In the genomic region with DNA sequence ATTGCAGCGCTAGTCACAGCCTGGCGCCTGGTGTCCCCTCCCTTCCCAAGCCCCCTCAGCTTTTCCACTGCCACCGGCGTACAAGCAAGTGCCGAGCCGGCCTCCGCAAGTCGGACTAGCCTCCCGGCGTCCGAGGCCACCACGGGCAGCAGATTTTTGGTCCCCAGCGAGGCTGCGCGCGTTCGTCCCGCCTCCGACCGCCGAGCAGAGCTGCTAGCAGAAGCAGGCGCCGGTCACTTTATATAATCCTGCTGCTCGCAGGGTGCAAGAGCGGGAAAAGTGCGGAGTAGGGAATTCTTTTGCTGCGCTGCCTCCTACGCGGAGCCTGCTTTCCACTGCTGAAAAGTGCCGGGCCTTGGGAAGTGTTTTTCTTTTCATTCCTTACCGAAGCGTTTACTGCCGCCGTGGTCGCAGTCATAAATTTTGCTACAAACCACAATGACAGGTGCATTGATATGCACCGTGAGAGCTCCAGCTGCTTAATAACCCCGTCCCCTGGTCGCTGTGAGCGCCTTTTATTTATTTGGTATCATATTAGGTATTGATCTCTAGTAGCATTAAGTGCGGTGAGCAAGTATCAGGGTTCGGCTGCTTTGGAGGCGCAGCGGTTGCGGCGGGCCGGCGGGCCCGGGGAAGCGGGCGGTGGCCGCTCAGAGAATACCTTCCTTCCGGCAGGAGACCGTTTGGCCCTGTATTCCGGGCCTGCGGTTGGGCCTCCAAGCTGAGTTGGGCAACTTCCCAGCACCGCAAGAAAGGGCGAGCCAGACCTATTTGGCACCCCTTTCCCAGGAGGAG, we compare ENCODE assay signal across 16 cellular contexts. TPM values are rescaled to one million over a fixed set of nuclear protein-coding genes. Genes with fewer than 3 reads are reported as not detected.
DNase-seq lines count a peak whose midpoint lies in the region; ATAC-seq and TF ChIP-seq lines count a peak whose summit lies in the region.
"Had no signal": no experiment of that assay in that cellular context is flagged by ENCODE, and none has a peak within 500 bp of the region (broad histone marks: within the 10 kb centered on the region; RNA-seq: fewer than 3 reads in every experiment).

No MANE protein-coding gene starts in this region.

- no peaks in the 10 kb centered on the region for H3K9me3 Mint-ChIP-seq in CD4-positive, alpha-beta T cell

- WGBS in mesendoderm (ENCODE audit: extremely low coverage, insufficient coverage, low lambda C conversion rate) = no CpG with 5 or more reads among the region's 57 CpGs
- 5 to 19% (median 8%) methylated on average over 40 to 57 of the region's 57 CpGs for WGBS in stomach, 5 donors

- no peak overlapping the region for H3K18ac ChIP-seq in mesendoderm (ENCODE audit: low read length)

- no peak overlapping the region for H3K9ac ChIP-seq in mesendoderm (ENCODE audit: low read length)

- H3K79me2 ChIP-seq in mesendoderm (ENCODE audit: control insufficient read depth, insufficient read depth, low read length) = no peaks in the 10 kb centered on the region

- no peak for ATAC-seq in CD4-positive, alpha-beta T cell (ENCODE audit: poor library complexity)
- ATAC-seq in GM21576 (IDR thresholded peaks at IDR 0.05; ENCODE audit: unreplicated experiment) = no peak
- ATAC-seq: activated CD4-positive, alpha-beta T cell treated with anti-CD3 and anti-CD28 coated beads for 36 hours; heart right ventricle; psoas muscle had no signal

- no peak overlapping the region for H3K4ac ChIP-seq in mesendoderm (ENCODE audit: low read depth, low read length)

- no peak overlapping the region for H4K8ac ChIP-seq in mesendoderm (ENCODE audit: low read depth, low read length)

- H3K4me2 ChIP-seq in mesendoderm (ENCODE audit: low read length) = no peak overlapping the region

- no peak overlapping the region for H3K27ac ChIP-seq in CD4-positive, alpha-beta T cell (ENCODE audit: low read depth, low read length)
- H3K27ac ChIP-seq in mesendoderm (ENCODE audit: low read depth, low read length) (no peak overlapping the region), stomach (no peak overlapping the region)
- H3K27ac ChIP-seq: cardiac muscle cell, heart right ventricle, HL-60, psoas muscle had no signal

- no peak overlapping the region for H3K4me3 ChIP-seq in mesendoderm (ENCODE audit: low read length)
- H3K4me3 ChIP-seq in stomach = no peak overlapping the region
- H3K4me3 ChIP-seq: cardiac muscle cell, heart right ventricle, psoas muscle had no signal

- H3K27me3 ChIP-seq in CD4-positive, alpha-beta T cell (ENCODE audit: control insufficient read depth, insufficient read depth, low read length) = peaks cover 97% of the 10 kb centered on the region
- H3K27me3 ChIP-seq in mesendoderm (ENCODE audit: insufficient read depth, low read length, poor library complexity) (peaks cover 85% of the 10 kb centered on the region), stomach (peaks cover 26 to 100% (median 95%) of the 10 kb centered on the region in 3 donors)

- TF ChIP-seq POLR2A in stomach (IDR thresholded peaks at IDR 0.05) = no peak

- DNase-seq in CD4-positive, alpha-beta T cell = no peak
- DNase-seq in UCSD-AML1 (lab: John Stamatoyannopoulos, UW; ENCODE audit: unreplicated experiment) (peak; percentile 16), mesendoderm (peak; percentile 34), stomach (no peak), SW 1271 (lab: John Stamatoyannopoulos, UW) (no peak)
- DNase-seq: activated CD4-positive, alpha-beta T cell treated with anti-CD3 and anti-CD28 coated beads for 36 hours; activated gamma-delta T cell; GOT3; heart right ventricle; mammary epithelial cell; psoas muscle; stimulated activated CD4-positive, alpha-beta T cell treated with anti-CD3 and anti-CD28 coated beads, Interleukin-4, amount 100 ng/mL, for 1 hour; stimulated activated naive CD4-positive, alpha-beta T cell treated with Interleukin-2 at 50 U/mL for 16 hours had no signal

- peak overlapping the region; percentile 5 for H3K4me3 Mint-ChIP-seq in CD4-positive, alpha-beta T cell
- H3K4me3 Mint-ChIP-seq: activated CD4-positive, alpha-beta T cell treated with anti-CD3 and anti-CD28 coated beads for 36 hours had no signal

- H3K4me1 ChIP-seq in mesendoderm (ENCODE audit: control insufficient read depth, low read depth, low read length) (no peaks in the 10 kb centered on the region), stomach (peaks cover 6 to 40% (median 16%) of the 10 kb centered on the region in 4 donors)
- H3K4me1 ChIP-seq: psoas muscle had no signal

- no peak overlapping the region for H2AK5ac ChIP-seq in mesendoderm (ENCODE audit: low read length)

- no peak overlapping the region for H4K5ac ChIP-seq in mesendoderm (ENCODE audit: low read length)

- H3K56ac ChIP-seq in mesendoderm (ENCODE audit: low read length) = peak overlapping the region; percentile 25

- TF ChIP-seq CTCF in CD4-positive, alpha-beta T cell (IDR thresholded peaks at IDR 0.05) = no peak
- TF ChIP-seq CTCF in stomach (IDR thresholded peaks at IDR 0.05) = no peak

- no peaks in the 10 kb centered on the region for H3K36me3 ChIP-seq in mesendoderm (ENCODE audit: control insufficient read depth, insufficient read depth, low read length)
- H3K36me3 ChIP-seq in stomach = no peaks in the 10 kb centered on the region
- H3K36me3 ChIP-seq: cardiac muscle cell, heart right ventricle had no signal

- no peak overlapping the region for H3K23ac ChIP-seq in mesendoderm (ENCODE audit: low read length)

- peaks cover 5% of the 10 kb centered on the region for H3K36me3 Mint-ChIP-seq in CD4-positive, alpha-beta T cell (ENCODE audit: low read depth)

- H3K27ac Mint-ChIP-seq in CD4-positive, alpha-beta T cell = no peak overlapping the region
- H3K27ac Mint-ChIP-seq: activated CD4-positive, alpha-beta T cell treated with anti-CD3 and anti-CD28 coated beads for 36 hours had no signal

- intact Hi-C loops in CD4-positive, alpha-beta T cell (cut with DNase I, micrococcal nuclease) = no loop called here
- intact Hi-C loops in stomach (cut with DNase I; ENCODE audit: low total_unique reads) = no loop called here

- peaks cover 17% of the 10 kb centered on the region for H3K4me1 Mint-ChIP-seq in CD4-positive, alpha-beta T cell (ENCODE audit: low read depth)

- H3K79me1 ChIP-seq in mesendoderm (ENCODE audit: low read length) = no peaks in the 10 kb centered on the region

- no peak overlapping the region for H2BK15ac ChIP-seq in mesendoderm (replicated peaks; ENCODE audit: low read depth)

- POLR2A ChIA-PET in CD4-positive, alpha-beta T cell (lab: Charles Lee) = no interaction called here

- CTCF ChIA-PET in CD4-positive, alpha-beta T cell (lab: Charles Lee) = no interaction called here

- H2BK120ac ChIP-seq in mesendoderm (ENCODE audit: low read depth, low read length) = no peak overlapping the region

- no peak for TF ChIP-seq EP300 in stomach (IDR thresholded peaks at IDR 0.05)

- H3K9me3 ChIP-seq in CD4-positive, alpha-beta T cell (ENCODE audit: control insufficient read depth, low read length) = no peaks in the 10 kb centered on the region
- peaks cover 0 to 12% (median 3%) of the 10 kb centered on the region in 4 donors for H3K9me3 ChIP-seq in stomach
- H3K9me3 ChIP-seq: heart right ventricle, psoas muscle had no signal

- H2BK5ac ChIP-seq in mesendoderm (ENCODE audit: low read length) = no peak overlapping the region

- H3K27me3 Mint-ChIP-seq in CD4-positive, alpha-beta T cell = peaks cover 98% of the 10 kb centered on the region

RNA-seq across cellular contexts. Expression of gene HOXD3, which starts 7.9 kb away (rescaled TPM):
- not detected for total RNA-seq in CD4-positive, alpha-beta T cell
- polyA plus RNA-seq in mesendoderm (2013, experiment 1 of 2) = not detected
- not detected for polyA plus RNA-seq in mesendoderm (2013, experiment 2 of 2)
- 10 to 100 TPM in 1 of 5 donors, 1 to 10 TPM in 2, not detected in 2; 1.5 to 11.0 (median 2.5) TPM for total RNA-seq in stomach
- polyA plus RNA-seq in stomach = 1 to 10 TPM in 1 of 3 donors, under 1 TPM in 2; 0.44 to 2.7 (median 0.78) TPM
- total RNA-seq: activated CD4-positive, alpha-beta T cell treated with anti-CD3 and anti-CD28 coated beads for 36 hours; mammary epithelial cell had no signal
- polyA plus RNA-seq: cardiac muscle cell, mammary epithelial cell had no signal

RNA-seq across cellular contexts. Expression of gene HOXD4, which starts 13.7 kb away (rescaled TPM):
- total RNA-seq in CD4-positive, alpha-beta T cell = not detected
- not detected for polyA plus RNA-seq in mesendoderm (2013, experiment 1 of 2)
- polyA plus RNA-seq in mesendoderm (2013, experiment 2 of 2) = not detected
- total RNA-seq in stomach = 1 to 10 TPM in 2 of 5 donors, not detected in 3; 2.4 to 9.6 TPM
- polyA plus RNA-seq in stomach = under 1 TPM in 2 of 3 donors, not detected in 1; 0.25 to 0.75 TPM
- total RNA-seq: activated CD4-positive, alpha-beta T cell treated with anti-CD3 and anti-CD28 coated beads for 36 hours; cardiac muscle cell; mammary epithelial cell had no signal
- polyA plus RNA-seq: cardiac muscle cell, mammary epithelial cell had no signal

RNA-seq across cellular contexts. Expression of gene HOXD1, which starts 23.5 kb away (rescaled TPM):
- not detected for total RNA-seq in CD4-positive, alpha-beta T cell
- 0.27 TPM for polyA plus RNA-seq in mesendoderm (2013, experiment 1 of 2)
- polyA plus RNA-seq in mesendoderm (2013, experiment 2 of 2) = 0.29 TPM
- total RNA-seq in stomach = under 1 TPM in 1 of 5 donors, not detected in 4; 0.18 TPM
- under 1 TPM in 2 of 3 donors, not detected in 1; 0.12 to 0.23 TPM for polyA plus RNA-seq in stomach
- total RNA-seq: activated CD4-positive, alpha-beta T cell treated with anti-CD3 and anti-CD28 coated beads for 36 hours; cardiac muscle cell; mammary epithelial cell had no signal
- polyA plus RNA-seq: cardiac muscle cell, mammary epithelial cell had no signal

RNA-seq across cellular contexts. Expression of gene HOXD8, which starts 35.5 kb away (rescaled TPM):
- not detected for total RNA-seq in CD4-positive, alpha-beta T cell
- polyA plus RNA-seq in mesendoderm (2013, experiment 1 of 2) = not detected
- polyA plus RNA-seq in mesendoderm (2013, experiment 2 of 2) = not detected
- total RNA-seq in stomach = 10 to 100 TPM in 1 of 5 donors, 1 to 10 TPM in 1, under 1 TPM in 1, not detected in 2; 0.58 to 15.9 (median 5.1) TPM
- polyA plus RNA-seq in stomach = 1 to 10 TPM in 2 of 3 donors, under 1 TPM in 1; 0.87 to 1.8 (median 1.7) TPM
- total RNA-seq: activated CD4-positive, alpha-beta T cell treated with anti-CD3 and anti-CD28 coated beads for 36 hours; cardiac muscle cell had no signal
- polyA plus RNA-seq: cardiac muscle cell, mammary epithelial cell had no signal

RNA-seq across cellular contexts. Expression of gene HOXD9, which starts 42.5 kb away (rescaled TPM):
- not detected for total RNA-seq in CD4-positive, alpha-beta T cell
- polyA plus RNA-seq in mesendoderm (2013, experiment 1 of 2) = not detected
- not detected for polyA plus RNA-seq in mesendoderm (2013, experiment 2 of 2)
- total RNA-seq in stomach = under 1 TPM in 1 of 5 donors, not detected in 4; 0.18 TPM
- polyA plus RNA-seq in stomach = under 1 TPM; 0.31 to 0.76 (median 0.68) TPM
- total RNA-seq: activated CD4-positive, alpha-beta T cell treated with anti-CD3 and anti-CD28 coated beads for 36 hours; cardiac muscle cell; mammary epithelial cell had no signal
- polyA plus RNA-seq: cardiac muscle cell, mammary epithelial cell had no signal

Comparison
In these comparisons a context has a peak if more than half of its experiments do, and no peak if none do; other contexts are left out.
1. DNase-seq: peak in UCSD-AML1 (single experiment) and mesendoderm (single experiment); none in CD4-positive, alpha-beta T cell (0 of 10), stomach (single experiment) and SW 1271 (0 of 2).